ENCODE assay signal across 29 cellular contexts in genomic region chr9:37635808-37636207, GRCh38. TPM values are rescaled to one million over a fixed set of nuclear protein-coding genes. Genes with fewer than 3 reads are reported as not detected.
"Had no signal": no experiment of that assay in that cellular context is flagged by ENCODE, and none has a peak within 500 bp of the region (broad histone marks: within the 10 kb centered on the region; RNA-seq: fewer than 3 reads in every experiment).

No MANE protein-coding gene starts in this region.

- H3K4me1 Mint-ChIP-seq: mesothelial cell of epicardium, naive B cell, nephron, neural progenitor cell had no signal

- DNase-seq: heart right ventricle; islet precursor cell; left lung; lower lobe of right lung; mammary epithelial cell; mesendoderm; naive B cell; ovary; retina; right cardiac atrium; stimulated activated CD4-positive, alpha-beta T cell treated with anti-CD3 and anti-CD28 coated beads, Interleukin-12 subunit alpha, Interleukin-12 subunit beta, amount 100 ng/mL, for 4 hours; stimulated activated CD4-positive, alpha-beta T cell treated with anti-CD3 and anti-CD28 coated beads, Interleukin-15, amount 100 ng/mL, for 24 hours; stimulated activated CD4-positive, alpha-beta T cell treated with anti-CD3 and anti-CD28 coated beads, Interleukin-2, amount 100 ng/mL, for 24 hours; stimulated activated CD4-positive, alpha-beta T cell treated with anti-CD3 and anti-CD28 coated beads, Interleukin-4, amount 100 ng/mL, for 1 hour; stimulated activated naive CD4-positive, alpha-beta T cell; tibial artery; trophoblast cell; upper lobe of right lung had no signal

- H3K27ac Mint-ChIP-seq: mesothelial cell of epicardium; naive B cell; nephron; neural progenitor cell; stimulated activated naive CD8-positive, alpha-beta T cell treated with anti-CD3 and anti-CD28 coated beads, Interleukin-15, Interleukin-2, amounts not matched to agents 100 ng/mL and 50 ng/mL, for 24 hours had no signal

- H3K36me3 ChIP-seq: heart right ventricle, left lung, lower lobe of right lung, neural progenitor cell, ovary, prostate gland, suprapubic skin, thoracic aorta, tibial artery, upper lobe of right lung had no signal

- H3K36me3 Mint-ChIP-seq: mesothelial cell of epicardium, naive B cell, neural progenitor cell had no signal

- H3K27ac ChIP-seq: heart right ventricle, hepatocyte, left lung, lower lobe of right lung, neural progenitor cell, ovary, prostate gland, skin epidermis, suprapubic skin, thoracic aorta, tibial artery, upper lobe of right lung had no signal

- H3K4me3 ChIP-seq: heart right ventricle, hepatocyte, left lung, lower lobe of right lung, neural progenitor cell, ovary, prostate gland, skin epidermis, suprapubic skin, thoracic aorta, tibial artery, upper lobe of right lung had no signal

- H3K4me3 Mint-ChIP-seq: mesothelial cell of epicardium; naive B cell; nephron; neural progenitor cell; stimulated activated naive CD8-positive, alpha-beta T cell treated with anti-CD3 and anti-CD28 coated beads, Interleukin-15, Interleukin-2, amounts not matched to agents 100 ng/mL and 50 ng/mL, for 24 hours had no signal

- H3K9me3 ChIP-seq: heart right ventricle, left lung, lower lobe of right lung, ovary, prostate gland, suprapubic skin, thoracic aorta, tibial artery, upper lobe of right lung had no signal

- H3K4me1 ChIP-seq: heart right ventricle, left lung, lower lobe of right lung, neural progenitor cell, prostate gland, suprapubic skin, tibial artery, upper lobe of right lung had no signal

- ATAC-seq: left lung, right cardiac atrium, sciatic nerve, upper lobe of right lung had no signal

- H3K9me3 Mint-ChIP-seq: mesothelial cell of epicardium; naive B cell; nephron; neural progenitor cell; stimulated activated naive CD8-positive, alpha-beta T cell treated with anti-CD3 and anti-CD28 coated beads, Interleukin-15, Interleukin-2, amounts not matched to agents 100 ng/mL and 50 ng/mL, for 24 hours had no signal

- H3K27me3 ChIP-seq: neural progenitor cell, ovary had no signal

RNA-seq across cellular contexts. Expression of gene FRMPD1, which starts 14.9 kb away (rescaled TPM):
- total RNA-seq: left lung, mononuclear cell, upper lobe of right lung had no signal
